ENCODE assay signal across 8 cellular contexts in genomic region chr1:247373721-247374141, GRCh38. TPM values are rescaled to one million over a fixed set of nuclear protein-coding genes. Genes with fewer than 3 reads are reported as not detected.
A peak's percentile ranks its signal among the peaks of the same experiment; 100 is the strongest.
DNase-seq lines count a peak whose midpoint lies in the region; ATAC-seq, FAIRE-seq and TF ChIP-seq lines count a peak whose summit lies in the region.

No MANE protein-coding gene starts in this region.

- ATAC-seq in HG03378 (IDR thresholded peaks at IDR 0.05; ENCODE audit: unreplicated experiment): peak; percentile 82

- POLR2A ChIA-PET in HEK293T (lab: Yijun Ruan, JAX): no interaction called here

- H3K27ac ChIP-seq in VCaP: no peak overlapping the region

- TF ChIP-seq CTCF in GM12875 (IDR thresholded peaks at IDR 0.05; ENCODE audit: borderline replicate concordance, insufficient read depth, low read depth, low read length) (peak; percentile 62), VCaP (conservative IDR thresholded peaks at IDR 0.05) (peak; percentile 29; the same call in 1 of the 2 replicates), bronchial epithelial cell (IDR thresholded peaks at IDR 0.05; ENCODE audit: insufficient read depth, low read length, severe bottlenecking) (peak; percentile 55)

- no peak for DNase-seq in bronchial epithelial cell (ENCODE audit: low read depth)
- peak; percentile 82 for DNase-seq in left kidney (ENCODE audit: low read depth, low spot score)
- peak; percentile 40 for DNase-seq in stimulated activated CD8-positive, alpha-beta memory T cell treated with anti-CD3 and anti-CD28 coated beads, Interleukin-12 subunit alpha, Interleukin-12 subunit beta, amount 100 ng/mL, for 1 hour (ENCODE audit: low read depth)
- DNase-seq in NCI-H774 (lab: John Stamatoyannopoulos, UW): no peak
- no peak for DNase-seq in HEK293T (ENCODE audit: extremely low spot score)

- H3K27me3 ChIP-seq in bronchial epithelial cell (ENCODE audit: control insufficient read depth, insufficient read depth, low read length): no peaks in the 10 kb centered on the region

- no peak for FAIRE-seq in bronchial epithelial cell (lab: Jason Lieb, UNC)

- H3K36me3 ChIP-seq in bronchial epithelial cell (ENCODE audit: control insufficient read depth, insufficient read depth, low read length): no peaks in the 10 kb centered on the region

- CTCF ChIA-PET in HEK293T (lab: Yijun Ruan, JAX): no interaction called here

- no peak overlapping the region for H3K4me3 ChIP-seq in GM12875 (ENCODE audit: low read depth, low read length)
- no peak overlapping the region for H3K4me3 ChIP-seq in bronchial epithelial cell (ENCODE audit: low read depth, low read length)

TF ChIP-seq in HEK293T, 16 proteins besides CTCF, POLR2A, EP300 and RAD21:
- no peak for TF ChIP-seq ZNF384 (IDR thresholded peaks at IDR 0.05)
- TF ChIP-seq FOXM1 (IDR thresholded peaks at IDR 0.05; ENCODE audit: borderline replicate concordance): no peak
- no peak for TF ChIP-seq SUZ12 (IDR thresholded peaks at IDR 0.05)
- TF ChIP-seq PKNOX1 (IDR thresholded peaks at IDR 0.05): no peak
- no peak for TF ChIP-seq SP1 (IDR thresholded peaks at IDR 0.05)
- TF ChIP-seq LEF1 (IDR thresholded peaks at IDR 0.05; ENCODE audit: borderline replicate concordance): no peak
- TF ChIP-seq FOXA1 (IDR thresholded peaks at IDR 0.05): no peak
- TF ChIP-seq NFRKB (IDR thresholded peaks at IDR 0.05): no peak
- no peak for TF ChIP-seq ARNT (IDR thresholded peaks at IDR 0.05)
TF ChIP-seq in HEK293T: peak in this region for 0.

RNA-seq across cellular contexts. Expression of gene ZNF496, which starts 42.1 kb away (rescaled TPM):
- total RNA-seq in bronchial epithelial cell: 5.0 and 9.5 TPM in 2 replicates

RNA-seq across cellular contexts. Expression of gene NLRP3, which starts 42.2 kb away (rescaled TPM):
- under 0.01 TPM in 2 replicates for total RNA-seq in bronchial epithelial cell

Comparison
In these comparisons a context has a peak if more than half of its experiments do, and no peak if none do; other contexts are left out.
1. DNase-seq: peak in left kidney (single experiment) and stimulated activated CD8-positive, alpha-beta memory T cell treated with anti-CD3 and anti-CD28 coated beads, Interleukin-12 subunit alpha, Interleukin-12 subunit beta, amount 100 ng/mL, for 1 hour (single experiment); none in bronchial epithelial cell (single experiment), NCI-H774 (single experiment) and HEK293T (single experiment).
2. Peak in every context shown above with its lines, with median percentiles within 50 percentile points of each other: CTCF ChIP-seq.